ENCODE assay signal across 13 cellular contexts in genomic region chr2:43185146-43185545, GRCh38. TPM values are rescaled to one million over a fixed set of nuclear protein-coding genes. Genes with fewer than 3 reads are reported as not detected.
A peak's percentile ranks its signal among the peaks of the same experiment; 100 is the strongest.
DNase-seq lines count a peak whose midpoint lies in the region; TF ChIP-seq lines count a peak whose summit lies in the region.
"Had no signal": no experiment of that assay in that cellular context is flagged by ENCODE, and none has a peak within 500 bp of the region (broad histone marks: within the 10 kb centered on the region; RNA-seq: fewer than 3 reads in every experiment).

No MANE protein-coding gene starts in this region.

- intact Hi-C loops in transverse colon (cut with DNase I; ENCODE audit: low total_unique reads), result no loop called here

- no peak overlapping the region for H3K4me3 ChIP-seq in effector memory CD4-positive, alpha-beta T cell (ENCODE audit: insufficient read depth, low read depth, low read length, poor library complexity, severe bottlenecking)
- H3K4me3 ChIP-seq in transverse colon, result no peak overlapping the region
- H3K4me3 ChIP-seq in tibial nerve, result no peak overlapping the region

- H3K9me3 ChIP-seq in effector memory CD4-positive, alpha-beta T cell (ENCODE audit: control insufficient read depth, low read length), result no peaks in the 10 kb centered on the region
- H3K9me3 ChIP-seq in transverse colon (no peaks in the 10 kb centered on the region), tibial nerve (no peaks in the 10 kb centered on the region)

- TF ChIP-seq EP300 in transverse colon (IDR thresholded peaks at IDR 0.05; ENCODE audit: low read depth) (no peak), tibial nerve (IDR thresholded peaks at IDR 0.05) (no peak)

- in situ Hi-C loops in transverse colon (cut with MboI; ENCODE audit: low pct_ligation_motif_present in 1 of 4, low pct_unique_long_range_greater_than_20kb in 1 of 4, low sequenced_read_pairs in 3 of 4), result no loop called here

- no peak for TF ChIP-seq CTCF in transverse colon (IDR thresholded peaks at IDR 0.05)
- TF ChIP-seq CTCF in tibial nerve (IDR thresholded peaks at IDR 0.05), result no peak

- WGBS in transverse colon (ENCODE audit: low coverage in 1 of 2), 2 donors, result 87% methylated on average over 4 of the region's 4 CpGs; no CpG with 5 or more reads in 1 of the 2 donors
- whole genome bisulfite sequencing in tibial nerve, 2 donors, result 89 to 97% methylated on average over 4 of the region's 4 CpGs

- peak; percentile 18 for DNase-seq in stimulated activated naive CD4-positive, alpha-beta T cell treated with Interleukin-2 at 50 U/mL for 16 hours (lab: John Stamatoyannopoulos, UW)
- DNase-seq in stimulated activated naive CD4-positive, alpha-beta T cell (lab: John Stamatoyannopoulos, UW), result no peak
- DNase-seq in RPMI7951 (ENCODE audit: low read depth), result peak; percentile 62
- DNase-seq in effector memory CD4-positive, alpha-beta T cell, result no peak
- DNase-seq in transverse colon, result no peak
- DNase-seq in tibial nerve (ENCODE audit: low spot score in 2 of 2), result no peak
- DNase-seq in DMS153 treated with DMSO at 0.1 percent for 48 hours (lab: John Stamatoyannopoulos, UW; ENCODE audit: unreplicated experiment), result no peak
- no peak for DNase-seq in effector CD8-positive, alpha-beta T cell (lab: John Stamatoyannopoulos, UW)
- DNase-seq: AML-193; MM.1S; NCI-H2171; stimulated activated CD4-positive, alpha-beta T cell treated with anti-CD3 and anti-CD28 coated beads, Interleukin-2, amount 100 ng/mL, for 24 hours; stimulated activated naive B cell treated with anti-CD40 and anti-IgM and Interleukin-4, amounts not matched to agents 10 μg/mL and 1 μg/mL and 100 μg/mL, for 72 hours had no signal

- H3K4me1 ChIP-seq in effector memory CD4-positive, alpha-beta T cell (ENCODE audit: control insufficient read depth, insufficient read depth, low read length, poor library complexity, severe bottlenecking), result peaks cover 16% of the 10 kb centered on the region
- H3K4me1 ChIP-seq in transverse colon (peaks cover 13 to 33% (median 17%) of the 10 kb centered on the region in 4 donors), tibial nerve (peaks cover 0 to 15% (median 8%) of the 10 kb centered on the region in 4 donors)

- H3K27ac ChIP-seq in effector memory CD4-positive, alpha-beta T cell (ENCODE audit: insufficient read depth, low read length, poor library complexity, severe bottlenecking), result peak overlapping the region; percentile 1
- H3K27ac ChIP-seq in transverse colon, result peak overlapping the region in 3 of 4 donors; percentile 4 to 17 (median 8)
- peak overlapping the region in 1 of 4 donors; percentile 19 for H3K27ac ChIP-seq in tibial nerve

- H3K36me3 ChIP-seq in effector memory CD4-positive, alpha-beta T cell (ENCODE audit: control insufficient read depth, insufficient read depth, low read length), result no peaks in the 10 kb centered on the region
- H3K36me3 ChIP-seq in transverse colon (no peaks in the 10 kb centered on the region), tibial nerve (no peaks in the 10 kb centered on the region)

- H3K27me3 ChIP-seq in effector memory CD4-positive, alpha-beta T cell (replicated peaks; ENCODE audit: control insufficient read depth, insufficient read depth, low read length, poor library complexity, severe bottlenecking), result no peaks in the 10 kb centered on the region
- H3K27me3 ChIP-seq in transverse colon (no peaks in the 10 kb centered on the region), tibial nerve (no peaks in the 10 kb centered on the region)

- no peak for TF ChIP-seq POLR2A in transverse colon (IDR thresholded peaks at IDR 0.05)
- TF ChIP-seq POLR2A in tibial nerve (IDR thresholded peaks at IDR 0.05), result no peak

RNA-seq across cellular contexts. Expression of gene ZFP36L2, which starts 41.3 kb away (rescaled TPM):
- total RNA-seq in RPMI7951 (2014; rRNA removed; shearing (Covaris generic)), result 6.4 and 9.1 TPM in 2 replicates
- total RNA-seq in transverse colon, result 100 to 1,000 TPM; 114 to 305 (median 208) TPM
- 100 to 1,000 TPM in 3 of 4 donors, 10 to 100 TPM in 1; 90.0 to 141 (median 116) TPM for total RNA-seq in tibial nerve

Comparison
In these comparisons a context has a peak if more than half of its experiments do, and no peak if none do; other contexts are left out.
1. DNase-seq: peak in stimulated activated naive CD4-positive, alpha-beta T cell treated with Interleukin-2 at 50 U/mL for 16 hours (single experiment) and RPMI7951 (single experiment); none in stimulated activated naive CD4-positive, alpha-beta T cell (0 of 6), effector memory CD4-positive, alpha-beta T cell (0 of 3), transverse colon (single experiment), tibial nerve (0 of 2), DMS153 treated with DMSO at 0.1 percent for 48 hours (single experiment) and effector CD8-positive, alpha-beta T cell (single experiment).